In genomic region chr16:67028555-67029248, GRCh38 we compare ENCODE assay signal across 8 cellular contexts. TPM values are rescaled to one million over a fixed set of nuclear protein-coding genes. Genes with fewer than 3 reads are reported as not detected.
DNase-seq lines count a peak whose midpoint lies in the region; ATAC-seq and TF ChIP-seq lines count a peak whose summit lies in the region.

TSS of gene CBFB (plus strand) at chr16:67029149. CDS start at chr16:67029408, 259 bp downstream.

- no peaks in the 10 kb centered on the region for H3K27me3 ChIP-seq in CD8-positive, alpha-beta T cell (ENCODE audit: insufficient read depth, low read length)
- H3K27me3 ChIP-seq in effector memory CD4-positive, alpha-beta T cell (replicated peaks; ENCODE audit: control insufficient read depth, insufficient read depth, low read length, poor library complexity, severe bottlenecking) = no peaks in the 10 kb centered on the region

- intact Hi-C loops in CD8-positive, alpha-beta T cell (cut with DNase I, micrococcal nuclease) = loop anchor here (1.0 to 10.0 kb wide), 7 partner anchors 28 to 456 kb away; partner anchors contain the start of genes AGRP (in 1 of the 2), ATP6V0D1 (in 1 of the 2), FHOD1 (in 1 of the 2) and PHAF1 (in 1 of the 2)

- peak within 1 kb of the TSS; percentile 96 for H3K27ac Mint-ChIP-seq in CD8-positive, alpha-beta T cell
- peak within 1 kb of the TSS; percentile 89 for H3K27ac Mint-ChIP-seq in memory B cell

- peak; percentile 88 to 98 (median 93) for DNase-seq in CD8-positive, alpha-beta T cell
- peak; percentile 99 for DNase-seq in HPDE6-E6E7 (ENCODE audit: extremely low spot score)
- DNase-seq in NOMO-1 (lab: John Stamatoyannopoulos, UW; ENCODE audit: unreplicated experiment in 2 of 2) = peak; percentile 81 to 95
- peak; percentile 89 to 93 (median 91) for DNase-seq in effector memory CD4-positive, alpha-beta T cell
- DNase-seq in memory B cell (ENCODE audit: low spot score in 2 of 2) = peak; percentile 89 to 93
- DNase-seq in stimulated activated CD8-positive, alpha-beta memory T cell treated with anti-CD3 and anti-CD28 coated beads, Interleukin-12 subunit alpha, Interleukin-12 subunit beta, amount 100 ng/mL, for 1 hour (ENCODE audit: low read depth) = peak; percentile 90

- H3K27me3 Mint-ChIP-seq in CD8-positive, alpha-beta T cell (ENCODE audit: low read depth) = no peaks in the 10 kb centered on the region
- no peaks in the 10 kb centered on the region for H3K27me3 Mint-ChIP-seq in memory B cell

- H3K4me3 Mint-ChIP-seq in CD8-positive, alpha-beta T cell = peak within 1 kb of the TSS; percentile 90
- H3K4me3 Mint-ChIP-seq in memory B cell = peak within 1 kb of the TSS; percentile 88

- no peaks in the 10 kb centered on the region for H3K9me3 Mint-ChIP-seq in CD8-positive, alpha-beta T cell
- H3K9me3 Mint-ChIP-seq in memory B cell = no peaks in the 10 kb centered on the region

- no peaks in the 10 kb centered on the region for H3K36me3 ChIP-seq in CD8-positive, alpha-beta T cell (ENCODE audit: insufficient read depth, low read length)
- H3K36me3 ChIP-seq in effector memory CD4-positive, alpha-beta T cell (ENCODE audit: control insufficient read depth, insufficient read depth, low read length) = no peaks in the 10 kb centered on the region

- peak; percentile 83 for ATAC-seq in CD8-positive, alpha-beta T cell
- ATAC-seq in GM19452 (IDR thresholded peaks at IDR 0.05; ENCODE audit: unreplicated experiment) = peak; percentile 72
- peak; percentile 81 for ATAC-seq in memory B cell (ENCODE audit: low read depth)

- no peak for TF ChIP-seq CTCF in CD8-positive, alpha-beta T cell (IDR thresholded peaks at IDR 0.05)

- CTCF ChIA-PET in CD8-positive, alpha-beta T cell (lab: Charles Lee) = interaction anchor here (0.7 to 3.6 kb wide), 8 partner anchors 11 to 219 kb away, joined by 3 to 19 read pairs (median 4); partner anchors contain the start of gene FHOD1
- CTCF ChIA-PET in activated CD8-positive, alpha-beta memory T cell treated with anti-CD3 and anti-CD28 coated beads for 36 hours (lab: Charles Lee) = interaction anchor here (0.5 to 2.9 kb wide), 11 partner anchors 10 to 146 kb away, joined by 3 to 14 read pairs (median 4); no protein-coding TSS in a partner anchor

- H3K36me3 Mint-ChIP-seq in CD8-positive, alpha-beta T cell = peaks cover 19% of the 10 kb centered on the region
- no peaks in the 10 kb centered on the region for H3K36me3 Mint-ChIP-seq in memory B cell

- H3K9me3 ChIP-seq in CD8-positive, alpha-beta T cell (ENCODE audit: low read length) = no peaks in the 10 kb centered on the region
- H3K9me3 ChIP-seq in effector memory CD4-positive, alpha-beta T cell (ENCODE audit: control insufficient read depth, low read length) = no peaks in the 10 kb centered on the region

- peaks cover 41% of the 10 kb centered on the region for H3K4me1 ChIP-seq in CD8-positive, alpha-beta T cell (ENCODE audit: insufficient read depth, low read length)
- peaks cover 27% of the 10 kb centered on the region for H3K4me1 ChIP-seq in effector memory CD4-positive, alpha-beta T cell (ENCODE audit: control insufficient read depth, insufficient read depth, low read length, poor library complexity, severe bottlenecking)

- H3K4me3 ChIP-seq in CD8-positive, alpha-beta T cell (ENCODE audit: low read depth, low read length) = peak within 1 kb of the TSS; percentile 98
- H3K4me3 ChIP-seq in effector memory CD4-positive, alpha-beta T cell (ENCODE audit: insufficient read depth, low read depth, low read length, poor library complexity, severe bottlenecking) = peak within 1 kb of the TSS; percentile 72

- POLR2A ChIA-PET in CD8-positive, alpha-beta T cell (lab: Charles Lee) = interaction anchor here (1.0 to 3.4 kb wide), 9 partner anchors 9 to 166 kb away, joined by 3 to 21 read pairs (median 4); no protein-coding TSS in a partner anchor
- POLR2A ChIA-PET in activated CD8-positive, alpha-beta memory T cell treated with anti-CD3 and anti-CD28 coated beads for 36 hours (lab: Charles Lee) = interaction anchor here (0.6 to 3.4 kb wide), 10 partner anchors 11 to 488 kb away, joined by 3 to 16 read pairs (median 7); no protein-coding TSS in a partner anchor

- peak within 1 kb of the TSS; percentile 97 for H3K27ac ChIP-seq in CD8-positive, alpha-beta T cell (ENCODE audit: low read depth, low read length)
- peak within 1 kb of the TSS; percentile 96 for H3K27ac ChIP-seq in effector memory CD4-positive, alpha-beta T cell (ENCODE audit: insufficient read depth, low read length, poor library complexity, severe bottlenecking)

- peaks cover 42% of the 10 kb centered on the region for H3K4me1 Mint-ChIP-seq in CD8-positive, alpha-beta T cell (ENCODE audit: low read depth)
- peaks cover 4% of the 10 kb centered on the region for H3K4me1 Mint-ChIP-seq in memory B cell

RNA-seq across cellular contexts. Expression of gene CBFB, which starts in this region (rescaled TPM):
- total RNA-seq in CD8-positive, alpha-beta T cell = 10 to 100 TPM; 52.3 to 58.6 TPM
- total RNA-seq in activated CD8-positive, alpha-beta memory T cell treated with anti-CD3 and anti-CD28 coated beads for 36 hours = 100 to 1,000 TPM; 140 to 147 TPM

Comparison
In these comparisons a context has a peak if more than half of its experiments do, and no peak if none do; other contexts are left out.
1. Peak in every context shown above with its lines: DNase-seq, ATAC-seq, H3K4me3 ChIP-seq and H3K27ac ChIP-seq.